ENCODE assay signal across 1 cellular context in genomic region chr14:53412819-53413664, GRCh38.
TF ChIP-seq lines count a peak whose summit lies in the region.

No MANE protein-coding gene starts in this region.

TF ChIP-seq in H1, 55 proteins besides CTCF, POLR2A, EP300 and RAD21:
- no peak for TF ChIP-seq E2F6 (IDR thresholded peaks at IDR 0.05)
- TF ChIP-seq NRF1 (IDR thresholded peaks at IDR 0.05; ENCODE audit: low read depth, low read length): no peak
- no peak for TF ChIP-seq SIRT6 (IDR thresholded peaks at IDR 0.05; ENCODE audit: low read length)
- TF ChIP-seq KDM5A (IDR thresholded peaks at IDR 0.05; ENCODE audit: low read length): no peak
- no peak for TF ChIP-seq ATF3 (IDR thresholded peaks at IDR 0.05; ENCODE audit: insufficient read depth, low read depth, low read length)
- no peak for TF ChIP-seq KDM1A (IDR thresholded peaks at IDR 0.05; ENCODE audit: borderline replicate concordance, low read length)
- TF ChIP-seq HDAC6 (IDR thresholded peaks at IDR 0.05; ENCODE audit: low read depth, low read length): no peak
- TF ChIP-seq RNF2 (IDR thresholded peaks at IDR 0.05; ENCODE audit: borderline replicate concordance, low read depth, low read length, missing control alignments, poor library complexity, severe bottlenecking): no peak
- no peak for TF ChIP-seq FOSL1 (IDR thresholded peaks at IDR 0.05; ENCODE audit: insufficient read depth, low read depth, low read length)
